In the genomic region with DNA sequence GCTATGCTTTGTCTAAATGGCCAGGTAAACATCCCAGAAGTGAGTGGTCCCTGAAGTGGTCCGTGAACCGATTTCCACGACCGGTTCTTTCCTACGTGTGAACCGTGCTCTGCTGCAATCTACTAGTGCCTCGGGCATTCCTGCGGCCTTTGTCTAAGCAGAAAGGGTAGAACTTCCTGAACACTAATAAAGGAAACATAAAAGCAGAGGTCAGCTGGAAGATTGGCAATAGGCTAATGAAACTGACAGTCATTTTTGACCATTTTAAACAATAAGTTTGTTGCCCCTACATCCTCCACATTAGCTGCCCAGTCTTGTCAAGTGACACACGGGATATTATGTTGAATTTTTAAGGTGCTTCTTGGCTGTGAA, we compare ENCODE assay signal across 20 cellular contexts.
DNase-seq lines count a peak whose midpoint lies in the region; ATAC-seq, FAIRE-seq and TF ChIP-seq lines count a peak whose summit lies in the region.
"Had no signal": no experiment of that assay in that cellular context is flagged by ENCODE, and none has a peak within 500 bp of the region (broad histone marks: within the 10 kb centered on the region; RNA-seq: fewer than 3 reads in every experiment).

No MANE protein-coding gene starts in this region.

- peak; percentile 81 for FAIRE-seq in endothelial cell of umbilical vein (lab: Jason Lieb, UNC)
- FAIRE-seq: D721Med, K562 had no signal

- TF ChIP-seq POLR2A in endothelial cell of umbilical vein (IDR thresholded peaks at IDR 0.05; ENCODE audit: low read depth, low read length) = no peak

- POLR2A ChIA-PET in endothelial cell of umbilical vein (lab: Charles Lee) = no interaction called here
- POLR2A ChIA-PET in T-cell (lab: Charles Lee) = no interaction called here

- H3K79me2 ChIP-seq in endothelial cell of umbilical vein (ENCODE audit: control insufficient read depth, insufficient read depth, low read length) = no peaks in the 10 kb centered on the region

- no peaks in the 10 kb centered on the region for H3K36me3 Mint-ChIP-seq in T-cell

- no peaks in the 10 kb centered on the region for H3K27me3 Mint-ChIP-seq in T-cell
- H3K27me3 Mint-ChIP-seq: CD4-positive, alpha-beta memory T cell had no signal

- H3K27me3 ChIP-seq in heart right ventricle (no peaks in the 10 kb centered on the region), endothelial cell of umbilical vein (ENCODE audit: control insufficient read depth in 2 of 2, insufficient read depth in 2 of 2, low read length in 2 of 2) (no peaks in the 10 kb centered on the region)

- H3K4me2 ChIP-seq in endothelial cell of umbilical vein (ENCODE audit: insufficient read depth, low read length) = peak overlapping the region; percentile 14
- H3K4me2 ChIP-seq: PC-9 had no signal

- H3K9me3 ChIP-seq in heart right ventricle (no peaks in the 10 kb centered on the region), endothelial cell of umbilical vein (replicated peaks; ENCODE audit: control insufficient read depth, insufficient read depth, low read length) (no peaks in the 10 kb centered on the region)

- peak overlapping the region in 9 of 10 donors; percentile 18 to 74 (median 52) for H3K27ac ChIP-seq in heart right ventricle
- peak overlapping the region; percentile 30 for H3K27ac ChIP-seq in endothelial cell of umbilical vein (ENCODE audit: insufficient read depth, low read depth, low read length)
- H3K27ac ChIP-seq: HL-60, PC-9 had no signal

- H3K9me3 Mint-ChIP-seq in T-cell = no peaks in the 10 kb centered on the region

- H3K36me3 ChIP-seq in heart right ventricle (no peaks in the 10 kb centered on the region), endothelial cell of umbilical vein (ENCODE audit: control insufficient read depth in 2 of 2, extremely low read depth in 1 of 2, insufficient read depth in 2 of 2, low read length in 2 of 2) (no peaks in the 10 kb centered on the region)

- peak overlapping the region; percentile 25 for H2AFZ ChIP-seq in endothelial cell of umbilical vein (ENCODE audit: low read depth, low read length)
- H2AFZ ChIP-seq: PC-9 had no signal

- 67 to 79% methylated on average over 9 of the region's 9 CpGs for WGBS in heart right ventricle, 2 donors

- no peaks in the 10 kb centered on the region for H3K4me1 Mint-ChIP-seq in T-cell
- H3K4me1 Mint-ChIP-seq: CD4-positive, alpha-beta memory T cell had no signal

- peak overlapping the region; percentile 22 for H3K9ac ChIP-seq in endothelial cell of umbilical vein (replicated peaks; ENCODE audit: extremely low read depth, insufficient read depth, low read length)

- H3K9me1 ChIP-seq in endothelial cell of umbilical vein (replicated peaks; ENCODE audit: control insufficient read depth, extremely low read depth, insufficient read depth, low read length) = no peaks in the 10 kb centered on the region

- DNase-seq in heart right ventricle = no peak
- DNase-seq in cardiac septum (ENCODE audit: low spot score) = no peak
- peak; percentile 97 for DNase-seq in NCI-H69 (lab: John Stamatoyannopoulos, UW)
- peak; percentile 85 for DNase-seq in endothelial cell of umbilical vein (ENCODE audit: low read depth, low spot score)
- DNase-seq in renal cortical epithelial cell (ENCODE audit: low read depth) = peak; percentile 47
- no peak for DNase-seq in NK-92 (lab: John Stamatoyannopoulos, UW; ENCODE audit: unreplicated experiment)
- no peak for DNase-seq in AG08396 (ENCODE audit: low spot score)
- no peak for DNase-seq in T-cell
- DNase-seq: CD4-positive, alpha-beta memory T cell; DND-41; GOT3; NCI-H1048; NCI-H187 treated with DMSO at 0.1 percent for 48 hours; NCI-H510A treated with DMSO at 0.1 percent for 48 hours; NK-92 treated with Interleukin-12 subunit alpha and Interleukin-12 subunit beta, amount 100 ng/mL, for 24 hours; PC-9; SHP77 had no signal

- CTCF ChIA-PET in endothelial cell of umbilical vein (lab: Charles Lee) = interaction anchor here (0.7 to 2.2 kb wide), 5 partner anchors 24 to 606 kb away, joined by 3 to 7 read pairs (median 6); no protein-coding TSS in a partner anchor
- CTCF ChIA-PET in T-cell (lab: Charles Lee) = no interaction called here

- H4K20me1 ChIP-seq in endothelial cell of umbilical vein (replicated peaks; ENCODE audit: control insufficient read depth, extremely low read depth, insufficient read depth, low read length) = no peaks in the 10 kb centered on the region

- H3K4me3 ChIP-seq in heart right ventricle = no peak overlapping the region
- no peak overlapping the region for H3K4me3 ChIP-seq in endothelial cell of umbilical vein (replicated peaks in 1 of 3; ENCODE audit: insufficient read depth in 1 of 3, low read depth in 1 of 3, low read length in 3 of 3)
- H3K4me3 ChIP-seq: K562, PC-9 had no signal

- peak in 5 of 8 donors; percentile 28 to 70 (median 64) for ATAC-seq in heart right ventricle
- ATAC-seq in T-cell (replicated peaks in 1 of 4) = no peak
- ATAC-seq: K562 had no signal

- intact Hi-C loops in heart right ventricle (cut with DNase I) (loop anchor here in 4 of 10 donors (2.0 to 10.0 kb wide), 6 partner anchors 63 to 410 kb away; partner anchors contain the start of gene PLCB1 (in 2 of the 4)), cardiac septum (cut with DNase I) (no loop called here), endothelial cell of umbilical vein (cut with micrococcal nuclease) (no loop called here)

- H3K4me1 ChIP-seq in heart right ventricle (peaks cover 3 to 50% (median 27%) of the 10 kb centered on the region in 9 donors), endothelial cell of umbilical vein (ENCODE audit: control insufficient read depth, extremely low read depth, insufficient read depth, low read length) (peaks cover 24% of the 10 kb centered on the region)

- H3K4me3 Mint-ChIP-seq in T-cell = no peak overlapping the region
- H3K4me3 Mint-ChIP-seq: CD4-positive, alpha-beta memory T cell had no signal

- TF ChIP-seq CTCF in heart right ventricle (IDR thresholded peaks at IDR 0.05) (no peak), endothelial cell of umbilical vein (IDR thresholded peaks at IDR 0.05; ENCODE audit: extremely low read depth in 1 of 2, insufficient read depth in 1 of 2, low read depth in 1 of 2, low read length in 2 of 2) (no peak)

- dilution Hi-C loops in endothelial cell of umbilical vein (cut with MboI; ENCODE audit: extremely low pct_ligation_motif_present, low sequenced_read_pairs) = no loop called here

- no TSS peak for BruUV-seq in endothelial cell of umbilical vein (replicated peaks; lab: Mats Ljungman, UMichigan)

- no peak overlapping the region for H3K27ac Mint-ChIP-seq in T-cell
- H3K27ac Mint-ChIP-seq: CD4-positive, alpha-beta memory T cell had no signal

TF ChIP-seq in endothelial cell of umbilical vein, 7 proteins besides CTCF, POLR2A, EP300 and RAD21:
- TF ChIP-seq EZH2 (IDR thresholded peaks at IDR 0.05; ENCODE audit: borderline replicate concordance, low read depth, low read length, severe bottlenecking) (no peak), FOS (IDR thresholded peaks at IDR 0.05; ENCODE audit: borderline replicate concordance, insufficient read depth, low read length) (peak; percentile 20)

Comparison
In these comparisons a context has a peak if more than half of its experiments do, and no peak if none do; other contexts are left out.
1. ATAC-seq: peak in heart right ventricle (5 of 8); none in T-cell (0 of 4).
2. DNase-seq: peak in NCI-H69 (single experiment), endothelial cell of umbilical vein (single experiment) and renal cortical epithelial cell (single experiment); none in heart right ventricle (0 of 2), cardiac septum (single experiment), NK-92 (single experiment), AG08396 (single experiment) and T-cell (0 of 34).